Comparison of ENCODE assay signal across 23 cellular contexts in genomic region chr10:96843823-96844222, GRCh38.
"Had no signal": no experiment of that assay in that cellular context is flagged by ENCODE, and none has a peak within 500 bp of the region (broad histone marks: within the 10 kb centered on the region; RNA-seq: fewer than 3 reads in every experiment).

No MANE protein-coding gene starts in this region.

- FAIRE-seq: kidney, urothelium cell line had no signal

- H3K27me3 ChIP-seq: foreskin keratinocyte, neutrophil, suprapubic skin, tibial nerve had no signal

- H3K27ac ChIP-seq: foreskin keratinocyte, lower lobe of right lung, parathyroid adenoma, suprapubic skin had no signal

- H3K9me3 ChIP-seq: lower lobe of right lung, neutrophil, suprapubic skin, tibial nerve had no signal

- DNase-seq: activated CD4-positive, alpha-beta T cell treated with anti-CD3 and anti-CD28 coated beads, Interleukin-2, amount 10 ng/mL, durations not matched to agents 7 days and 5 days; activated CD4-positive, CD25-positive, alpha-beta regulatory T cell treated with anti-CD3 and anti-CD28 coated beads, Interleukin-2, amount 50 U/mL, for 72 hours; activated CD8-positive, alpha-beta T cell treated with anti-CD3 and anti-CD28 coated beads, Interleukin-2, amount 10 ng/mL, durations not matched to agents 7 days and 5 days; activated gamma-delta T cell; activated naive CD4-positive, alpha-beta T cell treated with anti-CD3 and anti-CD28 coated beads, Interleukin-2, amount 50 U/mL, for 16 hours; activated naive CD8-positive, alpha-beta T cell treated with anti-CD3 and anti-CD28 coated beads, Interleukin-2, amount 50 U/mL, for 24 hours; effector CD4-positive, alpha-beta T cell; erythroblast; kidney; lower lobe of right lung; naive thymus-derived CD4-positive, alpha-beta T cell; right cardiac atrium; stimulated activated CD4-positive, alpha-beta T cell treated with anti-CD3 and anti-CD28 coated beads, Interleukin-1b, Interleukin-23, amount 100 ng/mL, for 48 hours; stimulated activated naive CD8-positive, alpha-beta T cell treated with anti-CD3 and anti-CD28 coated beads, Interleukin-15, amount 100 ng/mL, for 72 hours had no signal

- ATAC-seq: activated CD8-positive, alpha-beta T cell treated with anti-CD3 and anti-CD28 coated beads, Interleukin-2, amount 10 ng/mL, durations not matched to agents 7 days and 5 days; activated naive CD8-positive, alpha-beta T cell treated with anti-CD3 and anti-CD28 coated beads, Interleukin-2, amount 50 U/mL, for 24 hours; foreskin keratinocyte; lower lobe of right lung; naive thymus-derived CD4-positive, alpha-beta T cell; stimulated activated naive CD8-positive, alpha-beta T cell treated with anti-CD3 and anti-CD28 coated beads, Interleukin-15, amount 100 ng/mL, for 72 hours had no signal

- H3K27ac Mint-ChIP-seq: activated CD4-positive, alpha-beta T cell treated with anti-CD3 and anti-CD28 coated beads, Interleukin-2, amount 10 ng/mL, durations not matched to agents 7 days and 5 days; activated CD8-positive, alpha-beta T cell treated with anti-CD3 and anti-CD28 coated beads, Interleukin-2, amount 10 ng/mL, durations not matched to agents 7 days and 5 days; activated naive CD8-positive, alpha-beta T cell treated with anti-CD3 and anti-CD28 coated beads, Interleukin-2, amount 50 U/mL, for 24 hours; activated T-helper 1 cell treated with anti-CD3 and anti-CD28 coated beads, Interleukin-12 subunit alpha, Interleukin-12 subunit beta, Interleukin-2, Interleukin-4 antibody, amounts not matched to agents 30 ng/mL and 10 ng/mL and 1 ng/mL, durations not matched to agents 14 hours and 24 hours and 36 hours; stimulated activated naive CD8-positive, alpha-beta T cell treated with anti-CD3 and anti-CD28 coated beads, Interleukin-15, amount 100 ng/mL, for 72 hours had no signal

- H2AFZ ChIP-seq: parathyroid adenoma had no signal

- H3K4me3 Mint-ChIP-seq: activated CD4-positive, alpha-beta T cell treated with anti-CD3 and anti-CD28 coated beads, Interleukin-2, amount 10 ng/mL, durations not matched to agents 7 days and 5 days; activated CD8-positive, alpha-beta T cell treated with anti-CD3 and anti-CD28 coated beads, Interleukin-2, amount 10 ng/mL, durations not matched to agents 7 days and 5 days; activated naive CD8-positive, alpha-beta T cell treated with anti-CD3 and anti-CD28 coated beads, Interleukin-2, amount 50 U/mL, for 24 hours; activated T-helper 1 cell treated with anti-CD3 and anti-CD28 coated beads, Interleukin-12 subunit alpha, Interleukin-12 subunit beta, Interleukin-2, Interleukin-4 antibody, amounts not matched to agents 30 ng/mL and 10 ng/mL and 1 ng/mL, durations not matched to agents 14 hours and 24 hours and 36 hours; brain; dendritic cell treated with granulocyte-macrophage colony-stimulating factor and Interleukin-4, amounts not matched to agents 40 ng/mL and 50 ng/mL, for 4 days; stimulated activated naive CD8-positive, alpha-beta T cell treated with anti-CD3 and anti-CD28 coated beads, Interleukin-15, amount 100 ng/mL, for 72 hours had no signal

- H3K36me3 ChIP-seq: lower lobe of right lung, neutrophil, suprapubic skin, tibial nerve had no signal

- H3K27me3 Mint-ChIP-seq: activated CD4-positive, alpha-beta T cell treated with anti-CD3 and anti-CD28 coated beads, Interleukin-2, amount 10 ng/mL, durations not matched to agents 7 days and 5 days; activated naive CD8-positive, alpha-beta T cell treated with anti-CD3 and anti-CD28 coated beads, Interleukin-2, amount 50 U/mL, for 24 hours; brain; dendritic cell treated with granulocyte-macrophage colony-stimulating factor and Interleukin-4, amounts not matched to agents 40 ng/mL and 50 ng/mL, for 4 days; naive thymus-derived CD4-positive, alpha-beta T cell; stimulated activated naive CD8-positive, alpha-beta T cell treated with anti-CD3 and anti-CD28 coated beads, Interleukin-15, amount 100 ng/mL, for 72 hours had no signal

- H3K9ac ChIP-seq: parathyroid adenoma had no signal

- H3K9me3 Mint-ChIP-seq: activated CD4-positive, alpha-beta T cell treated with anti-CD3 and anti-CD28 coated beads, Interleukin-2, amount 10 ng/mL, durations not matched to agents 7 days and 5 days; activated naive CD8-positive, alpha-beta T cell treated with anti-CD3 and anti-CD28 coated beads, Interleukin-2, amount 50 U/mL, for 24 hours; activated T-helper 1 cell treated with anti-CD3 and anti-CD28 coated beads, Interleukin-12 subunit alpha, Interleukin-12 subunit beta, Interleukin-2, Interleukin-4 antibody, amounts not matched to agents 30 ng/mL and 10 ng/mL and 1 ng/mL, durations not matched to agents 14 hours and 24 hours and 36 hours; dendritic cell treated with granulocyte-macrophage colony-stimulating factor and Interleukin-4, amounts not matched to agents 40 ng/mL and 50 ng/mL, for 4 days; naive thymus-derived CD4-positive, alpha-beta T cell; stimulated activated naive CD8-positive, alpha-beta T cell treated with anti-CD3 and anti-CD28 coated beads, Interleukin-15, amount 100 ng/mL, for 72 hours had no signal

- H3K4me3 ChIP-seq: lower lobe of right lung, suprapubic skin, tibial nerve had no signal
